1 cellular context compared by ENCODE assay signal in genomic region chr5:113217619-113218184, GRCh38.
TF ChIP-seq lines count a peak whose summit lies in the region.

No MANE protein-coding gene starts in this region.

TF ChIP-seq in HEK293, 187 proteins besides CTCF, POLR2A, EP300 and RAD21 (continued from another document and continues in another):
- TF ChIP-seq ZSCAN5A (tag by site-specific recombination; IDR thresholded peaks at IDR 0.05) (no peak), ZNF449 (tag by site-specific recombination; IDR thresholded peaks at IDR 0.05) (no peak), ZNF114 (tag by site-specific recombination; IDR thresholded peaks at IDR 0.05) (no peak), ZNF544 (tag by site-specific recombination; IDR thresholded peaks at IDR 0.05) (no peak), ZNF2 (tag by site-specific recombination; IDR thresholded peaks at IDR 0.05) (no peak), ATF2 (tag by site-specific recombination; IDR thresholded peaks at IDR 0.05; ENCODE audit: low read depth) (no peak), ZNF223 (tag by site-specific recombination; IDR thresholded peaks at IDR 0.05) (no peak), ZBTB48 (tag by site-specific recombination; IDR thresholded peaks at IDR 0.05) (no peak), ZNF629 (tag by site-specific recombination; IDR thresholded peaks at IDR 0.05) (peak; percentile 52; the same call in 1 of the 2 replicates), PRDM1 (tag by site-specific recombination; IDR thresholded peaks at IDR 0.05) (no peak), ZNF529 (tag by site-specific recombination; IDR thresholded peaks at IDR 0.05; ENCODE audit: insufficient replicate concordance) (no peak), ZBTB1 (tag by site-specific recombination; IDR thresholded peaks at IDR 0.05) (no peak), ZNF548 (tag by site-specific recombination; IDR thresholded peaks at IDR 0.05) (no peak), ZNF670 (tag by site-specific recombination; IDR thresholded peaks at IDR 0.05; ENCODE audit: low read depth) (no peak), ZNF654 (tag by site-specific recombination; IDR thresholded peaks at IDR 0.05; ENCODE audit: low read depth) (no peak), HOXC10 (CRISPR knock-in tag; IDR thresholded peaks at IDR 0.05) (no peak), TSHZ1 (tag by site-specific recombination; IDR thresholded peaks at IDR 0.05; ENCODE audit: borderline replicate concordance) (peak; percentile 83; the same call in 1 of the 2 replicates), ZNF121 (tag by site-specific recombination; IDR thresholded peaks at IDR 0.05) (no peak), ZNF558 (tag by site-specific recombination; IDR thresholded peaks at IDR 0.05) (no peak), ZNF76 (tag by site-specific recombination; IDR thresholded peaks at IDR 0.05; ENCODE audit: borderline replicate concordance, low read depth) (no peak), ZNF530 (tag by site-specific recombination; IDR thresholded peaks at IDR 0.05; ENCODE audit: low read depth) (no peak), ZNF426 (tag by site-specific recombination; IDR thresholded peaks at IDR 0.05) (no peak), ZNF184 (tag by site-specific recombination; IDR thresholded peaks at IDR 0.05) (no peak), ZNF37A (tag by site-specific recombination; IDR thresholded peaks at IDR 0.05) (no peak), ZNF174 (tag by site-specific recombination; IDR thresholded peaks at IDR 0.05) (no peak), OSR2 (tag by site-specific recombination; IDR thresholded peaks at IDR 0.05) (no peak), ZNF677 (tag by site-specific recombination; IDR thresholded peaks at IDR 0.05) (no peak), ZNF311 (tag by site-specific recombination; IDR thresholded peaks at IDR 0.05; ENCODE audit: borderline replicate concordance) (no peak), YY2 (tag by site-specific recombination; IDR thresholded peaks at IDR 0.05) (no peak), ZNF501 (tag by site-specific recombination; IDR thresholded peaks at IDR 0.05) (no peak), YY1 (tag by site-specific recombination; IDR thresholded peaks at IDR 0.05) (no peak), ZNF239 (tag by site-specific recombination; IDR thresholded peaks at IDR 0.05) (no peak), ZNF600 (tag by site-specific recombination; IDR thresholded peaks at IDR 0.05) (peak; percentile 86), ZNF423 (tag by site-specific recombination; IDR thresholded peaks at IDR 0.05) (no peak), GFI1B (tag by site-specific recombination; IDR thresholded peaks at IDR 0.05) (no peak), GLI2 (tag by site-specific recombination; IDR thresholded peaks at IDR 0.05; ENCODE audit: borderline replicate concordance, low read depth) (no peak), ZNF623 (tag by site-specific recombination; IDR thresholded peaks at IDR 0.05) (no peak), REPIN1 (tag by site-specific recombination; IDR thresholded peaks at IDR 0.05; ENCODE audit: low read depth) (no peak), ZNF707 (tag by site-specific recombination; IDR thresholded peaks at IDR 0.05) (no peak), ZNF112 (tag by site-specific recombination; IDR thresholded peaks at IDR 0.05) (no peak), ZNF19 (tag by site-specific recombination; IDR thresholded peaks at IDR 0.05; ENCODE audit: low read depth) (no peak), KLF9 (tag by site-specific recombination; IDR thresholded peaks at IDR 0.05; ENCODE audit: low read depth) (no peak), ZNF521 (tag by site-specific recombination; IDR thresholded peaks at IDR 0.05) (no peak), ZNF157 (tag by site-specific recombination; IDR thresholded peaks at IDR 0.05) (no peak), PRDM4 (tag by site-specific recombination; IDR thresholded peaks at IDR 0.05) (no peak), ZNF394 (tag by site-specific recombination; IDR thresholded peaks at IDR 0.05; ENCODE audit: borderline replicate concordance) (no peak), ZNF560 (tag by site-specific recombination; IDR thresholded peaks at IDR 0.05; ENCODE audit: borderline replicate concordance) (no peak), ZNF302 (tag by site-specific recombination; IDR thresholded peaks at IDR 0.05; ENCODE audit: low read depth) (no peak), ZNF138 (tag by site-specific recombination; IDR thresholded peaks at IDR 0.05; ENCODE audit: borderline replicate concordance) (no peak), ZNF561 (tag by site-specific recombination; IDR thresholded peaks at IDR 0.05; ENCODE audit: borderline replicate concordance) (0 out of 2 replicates have a peak, but pooled peaks have one; percentile 36), ZSCAN4 (tag by site-specific recombination; IDR thresholded peaks at IDR 0.05) (no peak), HIC1 (tag by site-specific recombination; IDR thresholded peaks at IDR 0.05) (peak; percentile 48), ZFP69B (tag by site-specific recombination; IDR thresholded peaks at IDR 0.05) (no peak)
- TF ChIP-seq, protein P1, sequence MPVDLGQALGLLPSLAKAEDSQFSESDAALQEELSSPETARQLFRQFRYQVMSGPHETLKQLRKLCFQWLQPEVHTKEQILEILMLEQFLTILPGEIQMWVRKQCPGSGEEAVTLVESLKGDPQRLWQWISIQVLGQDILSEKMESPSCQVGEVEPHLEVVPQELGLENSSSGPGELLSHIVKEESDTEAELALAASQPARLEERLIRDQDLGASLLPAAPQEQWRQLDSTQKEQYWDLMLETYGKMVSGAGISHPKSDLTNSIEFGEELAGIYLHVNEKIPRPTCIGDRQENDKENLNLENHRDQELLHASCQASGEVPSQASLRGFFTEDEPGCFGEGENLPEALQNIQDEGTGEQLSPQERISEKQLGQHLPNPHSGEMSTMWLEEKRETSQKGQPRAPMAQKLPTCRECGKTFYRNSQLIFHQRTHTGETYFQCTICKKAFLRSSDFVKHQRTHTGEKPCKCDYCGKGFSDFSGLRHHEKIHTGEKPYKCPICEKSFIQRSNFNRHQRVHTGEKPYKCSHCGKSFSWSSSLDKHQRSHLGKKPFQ (tag by site-specific recombination; IDR thresholded peaks at IDR 0.05), result no peak
- TF ChIP-seq, protein P2, sequence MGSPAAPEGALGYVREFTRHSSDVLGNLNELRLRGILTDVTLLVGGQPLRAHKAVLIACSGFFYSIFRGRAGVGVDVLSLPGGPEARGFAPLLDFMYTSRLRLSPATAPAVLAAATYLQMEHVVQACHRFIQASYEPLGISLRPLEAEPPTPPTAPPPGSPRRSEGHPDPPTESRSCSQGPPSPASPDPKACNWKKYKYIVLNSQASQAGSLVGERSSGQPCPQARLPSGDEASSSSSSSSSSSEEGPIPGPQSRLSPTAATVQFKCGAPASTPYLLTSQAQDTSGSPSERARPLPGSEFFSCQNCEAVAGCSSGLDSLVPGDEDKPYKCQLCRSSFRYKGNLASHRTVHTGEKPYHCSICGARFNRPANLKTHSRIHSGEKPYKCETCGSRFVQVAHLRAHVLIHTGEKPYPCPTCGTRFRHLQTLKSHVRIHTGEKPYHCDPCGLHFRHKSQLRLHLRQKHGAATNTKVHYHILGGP (tag by site-specific recombination; IDR thresholded peaks at IDR 0.05), result no peak
